Comparison of ENCODE assay signal across 13 cellular contexts in genomic region chr1:97144527-97144926, GRCh38.
DNase-seq lines count a peak whose midpoint lies in the region; TF ChIP-seq lines count a peak whose summit lies in the region.
"Had no signal": no experiment of that assay in that cellular context is flagged by ENCODE, and none has a peak within 500 bp of the region (broad histone marks: within the 10 kb centered on the region; RNA-seq: fewer than 3 reads in every experiment).

No MANE protein-coding gene starts in this region.

- no peak for TF ChIP-seq CTCF in astrocyte of the cerebellum (IDR thresholded peaks at IDR 0.05; ENCODE audit: low read depth, low read length, missing control alignments)
- TF ChIP-seq CTCF in adrenal gland (IDR thresholded peaks at IDR 0.05) = no peak

- no peaks in the 10 kb centered on the region for H3K36me3 ChIP-seq in adrenal gland (replicated peaks in 1 of 2)
- H3K36me3 ChIP-seq: colonic mucosa had no signal

- peak; percentile 11 for DNase-seq in HPDE6-E6E7 (ENCODE audit: extremely low spot score)
- DNase-seq in astrocyte of the cerebellum (ENCODE audit: low read depth) = peak; percentile 20
- DNase-seq in fibroblast of the conjunctiva (ENCODE audit: low read depth) = peak; percentile 22
- DNase-seq in substantia nigra (lab: John Stamatoyannopoulos, UW) = no peak
- no peak for DNase-seq in adrenal gland
- DNase-seq in NCI-H510A (lab: John Stamatoyannopoulos, UW) = no peak
- no peak for DNase-seq in activated naive CD4-positive, alpha-beta T cell treated with anti-CD3 and anti-CD28 coated beads for 36 hours
- DNase-seq in activated CD4-positive, CD25-positive, alpha-beta regulatory T cell (lab: John Stamatoyannopoulos, UW) = no peak
- DNase-seq: activated T-cell treated with anti-CD3 and anti-CD28 coated beads, Interleukin-2, amount 50 U/mL, for 1 hour; colonic mucosa; mucosa of descending colon; NCI-H345 had no signal

- H3K9me3 Mint-ChIP-seq in activated naive CD4-positive, alpha-beta T cell treated with anti-CD3 and anti-CD28 coated beads for 36 hours = no peaks in the 10 kb centered on the region

- in situ Hi-C loops in astrocyte of the cerebellum (cut with HindIII; ENCODE audit: low sequenced_read_pairs) = no loop called here

- intact Hi-C loops in adrenal gland (cut with DNase I) = no loop called here
- intact Hi-C loops in activated naive CD4-positive, alpha-beta T cell treated with anti-CD3 and anti-CD28 coated beads for 36 hours (cut with micrococcal nuclease) = no loop called here

- H3K27ac ChIP-seq in substantia nigra (ENCODE audit: low read depth, low read length, poor library complexity, severe bottlenecking) (peak overlapping the region; percentile 76), adrenal gland (no peak overlapping the region)
- H3K27ac ChIP-seq: colonic mucosa, KMS-11 had no signal

- no peaks in the 10 kb centered on the region for H3K4me1 Mint-ChIP-seq in activated naive CD4-positive, alpha-beta T cell treated with anti-CD3 and anti-CD28 coated beads for 36 hours (ENCODE audit: low read depth)

- no peaks in the 10 kb centered on the region for H3K4me1 ChIP-seq in adrenal gland (replicated peaks in 1 of 2)
- H3K4me1 ChIP-seq: colonic mucosa had no signal

- H3K27ac Mint-ChIP-seq in activated naive CD4-positive, alpha-beta T cell treated with anti-CD3 and anti-CD28 coated beads for 36 hours = no peak overlapping the region

- H3K4me3 ChIP-seq in astrocyte of the cerebellum (ENCODE audit: low read depth, low read length) (no peak overlapping the region), adrenal gland (no peak overlapping the region)
- H3K4me3 ChIP-seq: colonic mucosa, mucosa of descending colon had no signal

- no peaks in the 10 kb centered on the region for H3K27me3 Mint-ChIP-seq in activated naive CD4-positive, alpha-beta T cell treated with anti-CD3 and anti-CD28 coated beads for 36 hours (ENCODE audit: low read depth)

- CTCF ChIA-PET in activated naive CD4-positive, alpha-beta T cell treated with anti-CD3 and anti-CD28 coated beads for 36 hours (lab: Charles Lee) = no interaction called here

- no peaks in the 10 kb centered on the region for H3K27me3 ChIP-seq in adrenal gland
- H3K27me3 ChIP-seq: colonic mucosa had no signal

- peaks cover 4% of the 10 kb centered on the region for H3K36me3 Mint-ChIP-seq in activated naive CD4-positive, alpha-beta T cell treated with anti-CD3 and anti-CD28 coated beads for 36 hours (ENCODE audit: low read depth)

- H3K9me3 ChIP-seq in adrenal gland (replicated peaks in 1 of 3) = no peaks in the 10 kb centered on the region
- H3K9me3 ChIP-seq: colonic mucosa, mucosa of descending colon had no signal

- no peak overlapping the region for H3K4me3 Mint-ChIP-seq in activated naive CD4-positive, alpha-beta T cell treated with anti-CD3 and anti-CD28 coated beads for 36 hours

- TF ChIP-seq POLR2A in adrenal gland (IDR thresholded peaks at IDR 0.05) = no peak

Comparison
In these comparisons a context has a peak if more than half of its experiments do, and no peak if none do; other contexts are left out.
1. DNase-seq: peak in HPDE6-E6E7 (single experiment), astrocyte of the cerebellum (single experiment) and fibroblast of the conjunctiva (single experiment); none in substantia nigra (0 of 49), adrenal gland (0 of 7), NCI-H510A (single experiment), activated naive CD4-positive, alpha-beta T cell treated with anti-CD3 and anti-CD28 coated beads for 36 hours (single experiment) and activated CD4-positive, CD25-positive, alpha-beta regulatory T cell (0 of 4).